8 cellular contexts compared by ENCODE assay signal in genomic region chr9:90642570-90643539, GRCh38. TPM values are rescaled to one million over a fixed set of nuclear protein-coding genes. Genes with fewer than 3 reads are reported as not detected.
A peak's percentile ranks its signal among the peaks of the same experiment; 100 is the strongest.
DNase-seq lines count a peak whose midpoint lies in the region; ATAC-seq and TF ChIP-seq lines count a peak whose summit lies in the region.

A gene with protein sequence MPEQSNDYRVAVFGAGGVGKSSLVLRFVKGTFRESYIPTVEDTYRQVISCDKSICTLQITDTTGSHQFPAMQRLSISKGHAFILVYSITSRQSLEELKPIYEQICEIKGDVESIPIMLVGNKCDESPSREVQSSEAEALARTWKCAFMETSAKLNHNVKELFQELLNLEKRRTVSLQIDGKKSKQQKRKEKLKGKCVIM (minus strand): TSS chr9:90642824. CDS start chr9:90613827, 28,997 bp downstream.

- no peak within 1 kb of the TSS for H3K27ac ChIP-seq in Peyer's patch
- H3K27ac ChIP-seq in coronary artery, result no peak within 1 kb of the TSS
- peak within 1 kb of the TSS; percentile 66 for H3K27ac ChIP-seq in layer of hippocampus (ENCODE audit: low read depth, low read length)

- H3K27me3 ChIP-seq in Peyer's patch (no peaks in the 10 kb centered on the region), layer of hippocampus (ENCODE audit: control insufficient read depth, insufficient read depth, low read length) (no peaks in the 10 kb centered on the region)

- peaks cover 0 to 4% (median 0%) of the 10 kb centered on the region in 4 donors for H3K4me1 ChIP-seq in Peyer's patch

- peak; percentile 32 for DNase-seq in EL
- peak; percentile 29 for DNase-seq in HS-5 (ENCODE audit: low read depth)
- peak in 2 of 3 donors; percentile 73 to 88 for DNase-seq in Peyer's patch
- no peak for DNase-seq in coronary artery (ENCODE audit: low spot score)
- DNase-seq in stimulated activated CD4-positive, alpha-beta T cell treated with anti-CD3 and anti-CD28 coated beads, TNF-alpha, amount 100 ng/mL, for 24 hours (ENCODE audit: low read depth in 3 of 3), result peak in 2 of 3 experiments; percentile 2 to 38

- no peak for TF ChIP-seq POLR2A in Peyer's patch (IDR thresholded peaks at IDR 0.05)

- TF ChIP-seq CTCF in Peyer's patch (IDR thresholded peaks at IDR 0.05) (peak in 4 of 6 experiments; percentile 14 to 68 (median 62)), coronary artery (IDR thresholded peaks at IDR 0.05) (no peak)

- H3K9me3 ChIP-seq in Peyer's patch, result no peaks in the 10 kb centered on the region

- ATAC-seq in GM19395 (IDR thresholded peaks at IDR 0.05; ENCODE audit: unreplicated experiment), result no peak
- no peak for ATAC-seq in HG03280 (IDR thresholded peaks at IDR 0.05; ENCODE audit: unreplicated experiment)

- H3K36me3 ChIP-seq in Peyer's patch, result no peaks in the 10 kb centered on the region

- H3K4me3 ChIP-seq in Peyer's patch (peak within 1 kb of the TSS; percentile 21 to 54 (median 44)), coronary artery (peak within 1 kb of the TSS; percentile 64)

RNA-seq across cellular contexts. Expression of the gene that starts here (rescaled TPM):
- total RNA-seq in Peyer's patch, result 1 to 10 TPM in 2 of 4 donors, under 1 TPM in 1, not detected in 1; 0.35 to 2.2 (median 1.1) TPM
